In genomic region chr2:37705191-37705590, GRCh38 we compare ENCODE assay signal across 17 cellular contexts. TPM values are rescaled to one million over a fixed set of nuclear protein-coding genes. Genes with fewer than 3 reads are reported as not detected.
DNase-seq lines count a peak whose midpoint lies in the region; ATAC-seq, FAIRE-seq and TF ChIP-seq lines count a peak whose summit lies in the region.
"Had no signal": no experiment of that assay in that cellular context is flagged by ENCODE, and none has a peak within 500 bp of the region (broad histone marks: within the 10 kb centered on the region; RNA-seq: fewer than 3 reads in every experiment).

No MANE protein-coding gene starts in this region.

- CTCF ChIA-PET in IMR-90 (lab: Yijun Ruan, JAX) (no interaction called here), endothelial cell of umbilical vein (lab: Charles Lee) (no interaction called here)
- CTCF ChIA-PET in activated naive CD4-positive, alpha-beta T cell treated with anti-CD3 and anti-CD28 coated beads for 36 hours (lab: Charles Lee): no interaction called here

- no peaks in the 10 kb centered on the region for H3K9me2 ChIP-seq in hepatocyte (replicated peaks; ENCODE audit: insufficient read depth)

- no peak overlapping the region for H3K4me3 Mint-ChIP-seq in activated naive CD4-positive, alpha-beta T cell treated with anti-CD3 and anti-CD28 coated beads for 36 hours
- H3K4me3 Mint-ChIP-seq: CD14-positive monocyte; CD4-positive, alpha-beta memory T cell; H9 had no signal

- TF ChIP-seq CTCF in IMR-90 (conservative IDR thresholded peaks at IDR 0.05; ENCODE audit: low read depth, low read length): no peak
- TF ChIP-seq CTCF in endothelial cell of umbilical vein (IDR thresholded peaks at IDR 0.05; ENCODE audit: extremely low read depth in 1 of 2, insufficient read depth in 1 of 2, low read depth in 1 of 2, low read length in 2 of 2): no peak
- TF ChIP-seq CTCF in lower leg skin (IDR thresholded peaks at IDR 0.05): no peak
- no peak for TF ChIP-seq CTCF in hepatocyte (IDR thresholded peaks at IDR 0.05; ENCODE audit: poor library complexity)

- no peak for TF ChIP-seq POLR2A in IMR-90 (IDR thresholded peaks at IDR 0.05; ENCODE audit: low read depth, low read length)
- no peak for TF ChIP-seq POLR2A in endothelial cell of umbilical vein (IDR thresholded peaks at IDR 0.05; ENCODE audit: low read depth, low read length)
- TF ChIP-seq POLR2A in lower leg skin (IDR thresholded peaks at IDR 0.05): no peak

- H3K4me1 ChIP-seq in IMR-90 (ENCODE audit: control insufficient read depth, insufficient read depth, low read length): peaks cover 4% of the 10 kb centered on the region
- H3K4me1 ChIP-seq in endothelial cell of umbilical vein (ENCODE audit: control insufficient read depth, extremely low read depth, insufficient read depth, low read length): no peaks in the 10 kb centered on the region
- H3K4me1 ChIP-seq in mesendoderm (ENCODE audit: control insufficient read depth, low read depth, low read length): no peaks in the 10 kb centered on the region
- no peaks in the 10 kb centered on the region for H3K4me1 ChIP-seq in hepatocyte (ENCODE audit: insufficient read depth)
- H3K4me1 ChIP-seq: A549 had no signal

- H3K9me3 Mint-ChIP-seq in activated naive CD4-positive, alpha-beta T cell treated with anti-CD3 and anti-CD28 coated beads for 36 hours: no peaks in the 10 kb centered on the region

- H4K91ac ChIP-seq in IMR-90 (ENCODE audit: insufficient read depth, low read depth, low read length): no peak overlapping the region

- peaks cover 11% of the 10 kb centered on the region for H3K4me1 Mint-ChIP-seq in activated naive CD4-positive, alpha-beta T cell treated with anti-CD3 and anti-CD28 coated beads for 36 hours (ENCODE audit: low read depth)

- H4K20me1 ChIP-seq in IMR-90 (ENCODE audit: insufficient read depth, low read length) (no peaks in the 10 kb centered on the region), endothelial cell of umbilical vein (replicated peaks; ENCODE audit: control insufficient read depth, extremely low read depth, insufficient read depth, low read length) (no peaks in the 10 kb centered on the region), hepatocyte (ENCODE audit: insufficient read depth, poor library complexity, severe bottlenecking) (no peaks in the 10 kb centered on the region)
- H4K20me1 ChIP-seq: BLaER1 had no signal

- no peak for FAIRE-seq in endothelial cell of umbilical vein (lab: Jason Lieb, UNC)
- FAIRE-seq: A549, H1 had no signal

- ATAC-seq in IMR-90 (ENCODE audit: low read depth): no peak
- ATAC-seq: A549 had no signal

- H3K4me3 ChIP-seq in IMR-90 (ENCODE audit: insufficient read depth, low read depth, low read length) (no peak overlapping the region), endothelial cell of umbilical vein (replicated peaks in 1 of 3; ENCODE audit: insufficient read depth in 1 of 3, low read depth in 1 of 3, low read length in 3 of 3) (no peak overlapping the region), mesendoderm (ENCODE audit: low read length) (no peak overlapping the region), lower leg skin (ENCODE audit: low read depth, poor library complexity, severe bottlenecking) (no peak overlapping the region), hepatocyte (no peak overlapping the region)
- H3K4me3 ChIP-seq: A549, BLaER1 had no signal

- H3K4ac ChIP-seq in IMR-90 (ENCODE audit: low read depth, low read length): peak overlapping the region; percentile 48; the same call in 1 of the 2 replicates
- H3K4ac ChIP-seq in mesendoderm (ENCODE audit: low read depth, low read length): peak overlapping the region; percentile 55

- no peak for TF ChIP-seq RAD21 in IMR-90 (IDR thresholded peaks at IDR 0.05; ENCODE audit: low read length)

- POLR2A ChIA-PET in IMR-90 (lab: Charles Lee; ENCODE audit: unreplicated experiment): no interaction called here
- POLR2A ChIA-PET in endothelial cell of umbilical vein (lab: Charles Lee): no interaction called here

- H2BK120ac ChIP-seq in IMR-90 (ENCODE audit: low read depth, low read length) (peak overlapping the region; percentile 58), mesendoderm (ENCODE audit: low read depth, low read length) (no peak overlapping the region)

- peak overlapping the region in 1 of 2 experiments; percentile 37; a peak in 1 of 4 replicates for H4K8ac ChIP-seq in IMR-90 (ENCODE audit: low read depth in 2 of 2, low read length in 2 of 2)
- no peak overlapping the region for H4K8ac ChIP-seq in mesendoderm (ENCODE audit: low read depth, low read length)

- intact Hi-C loops in IMR-90 (cut with micrococcal nuclease): no loop called here
- intact Hi-C loops in endothelial cell of umbilical vein (cut with micrococcal nuclease): no loop called here
- intact Hi-C loops in activated naive CD4-positive, alpha-beta T cell treated with anti-CD3 and anti-CD28 coated beads for 36 hours (cut with micrococcal nuclease): no loop called here
- intact Hi-C loops in lower leg skin (cut with DNase I; ENCODE audit: low total_unique reads): no loop called here

- H3K9me1 ChIP-seq in IMR-90 (ENCODE audit: insufficient read depth, low read length) (peaks cover 10% of the 10 kb centered on the region), endothelial cell of umbilical vein (replicated peaks; ENCODE audit: control insufficient read depth, extremely low read depth, insufficient read depth, low read length) (no peaks in the 10 kb centered on the region)

- H3K4me2 ChIP-seq in IMR-90 (ENCODE audit: low read depth, low read length) (no peak overlapping the region), endothelial cell of umbilical vein (ENCODE audit: insufficient read depth, low read length) (no peak overlapping the region), mesendoderm (ENCODE audit: low read length) (no peak overlapping the region), hepatocyte (no peak overlapping the region)
- H3K4me2 ChIP-seq: A549, BLaER1 had no signal

- H3K18ac ChIP-seq in IMR-90 (ENCODE audit: low read depth, low read length) (peak overlapping the region; percentile 72; the same call in 1 of the 2 replicates), mesendoderm (ENCODE audit: low read length) (no peak overlapping the region)

- no peak overlapping the region for H2BK20ac ChIP-seq in IMR-90 (ENCODE audit: low read depth, low read length)

- H4K5ac ChIP-seq in IMR-90 (ENCODE audit: low read depth, low read length) (peak overlapping the region; percentile 37; the same call in 1 of the 2 replicates), mesendoderm (ENCODE audit: low read length) (no peak overlapping the region)

- no CpG with 5 or more reads among the region's 2 CpGs for WGBS in IMR-90 (ENCODE audit: extremely low coverage in 2 of 2, insufficient read length in 1 of 2), 2 experiments
- WGBS in mesendoderm (ENCODE audit: extremely low coverage, insufficient coverage, low lambda C conversion rate): no CpG with 5 or more reads among the region's 2 CpGs
- 86 to 89% methylated on average over 2 of the region's 2 CpGs for WGBS in lower leg skin, 2 donors
- WGBS in hepatocyte (ENCODE audit: low lambda C conversion rate, missing lambda C conversion rate): 85% methylated on average over 2 of the region's 2 CpGs

- H3K36me3 ChIP-seq in IMR-90 (ENCODE audit: control insufficient read depth, insufficient read depth, low read length) (no peaks in the 10 kb centered on the region), endothelial cell of umbilical vein (ENCODE audit: control insufficient read depth in 2 of 2, extremely low read depth in 1 of 2, insufficient read depth in 2 of 2, low read length in 2 of 2) (no peaks in the 10 kb centered on the region), mesendoderm (ENCODE audit: control insufficient read depth, insufficient read depth, low read length) (no peaks in the 10 kb centered on the region), hepatocyte (replicated peaks; ENCODE audit: insufficient read depth, low read depth) (no peaks in the 10 kb centered on the region)
- H3K36me3 ChIP-seq: BLaER1 had no signal

- H3K27ac ChIP-seq in IMR-90 (ENCODE audit: insufficient read depth, low read length) (no peak overlapping the region), endothelial cell of umbilical vein (ENCODE audit: insufficient read depth, low read depth, low read length) (no peak overlapping the region), mesendoderm (ENCODE audit: low read depth, low read length) (no peak overlapping the region), hepatocyte (no peak overlapping the region)
- H3K27ac ChIP-seq: 22Rv1, A549, BLaER1 had no signal

- no peaks in the 10 kb centered on the region for H3K27me3 Mint-ChIP-seq in activated naive CD4-positive, alpha-beta T cell treated with anti-CD3 and anti-CD28 coated beads for 36 hours (ENCODE audit: low read depth)
- H3K27me3 Mint-ChIP-seq: CD4-positive, alpha-beta memory T cell had no signal

- in situ Hi-C loops in IMR-90 (cut with MboI; ENCODE audit: low sequenced_read_pairs): no loop called here

- H3K9ac ChIP-seq in IMR-90 (ENCODE audit: low read depth, low read length) (no peak overlapping the region), endothelial cell of umbilical vein (replicated peaks; ENCODE audit: extremely low read depth, insufficient read depth, low read length) (no peak overlapping the region), mesendoderm (ENCODE audit: low read length) (no peak overlapping the region)
- H3K9ac ChIP-seq: BLaER1 had no signal

- no peak overlapping the region for H2AFZ ChIP-seq in IMR-90 (replicated peaks; ENCODE audit: low read length, poor library complexity)
- no peak overlapping the region for H2AFZ ChIP-seq in endothelial cell of umbilical vein (ENCODE audit: low read depth, low read length)
- H2AFZ ChIP-seq in hepatocyte: no peak overlapping the region

- peaks cover 3 to 4% of the 10 kb centered on the region in 2 experiments; a peak in 3 of 4 replicates for H3K79me1 ChIP-seq in IMR-90 (ENCODE audit: low read depth in 1 of 2, low read length in 2 of 2)
- H3K79me1 ChIP-seq in mesendoderm (ENCODE audit: low read length): no peaks in the 10 kb centered on the region

- no peak overlapping the region for H3K56ac ChIP-seq in IMR-90 (ENCODE audit: extremely low read depth, insufficient read depth, low read length)
- no peak overlapping the region for H3K56ac ChIP-seq in mesendoderm (ENCODE audit: low read length)

- H3K23ac ChIP-seq in IMR-90 (ENCODE audit: low read depth, low read length) (0 out of 2 replicates have a peak overlapping the region, but pooled peaks have one; percentile 8), mesendoderm (ENCODE audit: low read length) (no peak overlapping the region)

- H3K36me3 Mint-ChIP-seq in activated naive CD4-positive, alpha-beta T cell treated with anti-CD3 and anti-CD28 coated beads for 36 hours (ENCODE audit: low read depth): no peaks in the 10 kb centered on the region

- BruUV-seq in IMR-90 (replicated peaks; lab: Mats Ljungman, UMichigan): no TSS peak
- BruUV-seq in endothelial cell of umbilical vein (replicated peaks; lab: Mats Ljungman, UMichigan): no TSS peak

- peak; percentile 64 for DNase-seq in ELR (ENCODE audit: low read depth)
- DNase-seq in IMR-90: peak; percentile 21
- DNase-seq in endothelial cell of umbilical vein (ENCODE audit: low read depth, low spot score): no peak
- DNase-seq in mesendoderm: no peak
- no peak for DNase-seq in activated naive CD4-positive, alpha-beta T cell treated with anti-CD3 and anti-CD28 coated beads for 36 hours
- no peak for DNase-seq in lower leg skin (ENCODE audit: low spot score in 2 of 2)
- DNase-seq in hepatocyte (ENCODE audit: low spot score): no peak
- DNase-seq: CD4-positive, alpha-beta memory T cell; DMS153; DMS79; GF-D8; H9 had no signal

- H2AK5ac ChIP-seq in IMR-90 (ENCODE audit: low read depth, low read length) (no peak overlapping the region), mesendoderm (ENCODE audit: low read length) (no peak overlapping the region)

- H3K27ac Mint-ChIP-seq in activated naive CD4-positive, alpha-beta T cell treated with anti-CD3 and anti-CD28 coated beads for 36 hours: no peak overlapping the region
- H3K27ac Mint-ChIP-seq: H9 had no signal

- no peak overlapping the region; the same call in 1 of the 2 replicates for H3K14ac ChIP-seq in IMR-90 (replicated peaks; ENCODE audit: low read depth, low read length)

- H3K9me3 ChIP-seq in IMR-90 (ENCODE audit: control insufficient read depth, insufficient read depth, low read length) (no peaks in the 10 kb centered on the region), endothelial cell of umbilical vein (replicated peaks; ENCODE audit: control insufficient read depth, insufficient read depth, low read length) (no peaks in the 10 kb centered on the region), hepatocyte (ENCODE audit: low read depth) (no peaks in the 10 kb centered on the region)
- H3K9me3 ChIP-seq: A549 had no signal

- no peak overlapping the region for H2AK9ac ChIP-seq in IMR-90 (replicated peaks; ENCODE audit: low read depth, low read length, poor library complexity)

- H2BK5ac ChIP-seq in IMR-90 (ENCODE audit: low read depth, low read length, poor library complexity, severe bottlenecking) (no peak overlapping the region), mesendoderm (ENCODE audit: low read length) (no peak overlapping the region)

- dilution Hi-C loops in IMR-90 (cut with HindIII; ENCODE audit: low sequenced_read_pairs, unreplicated experiment) (no loop called here), endothelial cell of umbilical vein (cut with MboI; ENCODE audit: extremely low pct_ligation_motif_present, low sequenced_read_pairs) (no loop called here)

- H2BK15ac ChIP-seq in IMR-90 (ENCODE audit: low read depth, low read length): peak overlapping the region; percentile 24; the same call in 1 of the 3 replicates
- no peak overlapping the region for H2BK15ac ChIP-seq in mesendoderm (replicated peaks; ENCODE audit: low read depth)

- no peaks in the 10 kb centered on the region for H3K27me3 ChIP-seq in IMR-90 (ENCODE audit: control insufficient read depth, insufficient read depth, low read length)
- H3K27me3 ChIP-seq in endothelial cell of umbilical vein (ENCODE audit: control insufficient read depth in 2 of 2, insufficient read depth in 2 of 2, low read length in 2 of 2): no peaks in the 10 kb centered on the region
- peaks cover 2% of the 10 kb centered on the region for H3K27me3 ChIP-seq in mesendoderm (ENCODE audit: insufficient read depth, low read length, poor library complexity)
- H3K27me3 ChIP-seq in hepatocyte: no peaks in the 10 kb centered on the region
- H3K27me3 ChIP-seq: BLaER1 had no signal

- H3K79me2 ChIP-seq in endothelial cell of umbilical vein (ENCODE audit: control insufficient read depth, insufficient read depth, low read length) (no peaks in the 10 kb centered on the region), mesendoderm (ENCODE audit: control insufficient read depth, insufficient read depth, low read length) (no peaks in the 10 kb centered on the region), hepatocyte (no peaks in the 10 kb centered on the region)

RNA-seq across cellular contexts. Expression of gene CDC42EP3, which starts 33.7 kb away (rescaled TPM):
- total RNA-seq in IMR-90 (2012; rRNA removed) (152 and 167 TPM in 2 replicates), endothelial cell of umbilical vein (40.2 and 54.7 TPM in 2 replicates), lower leg skin (10 to 100 TPM; 14.0 to 42.6 (median 28.7) TPM), hepatocyte (19.3 and 26.4 TPM in 2 replicates)
- polyA plus RNA-seq in IMR-90 (2012; rRNA removed) (177 and 193 TPM in 2 replicates), endothelial cell of umbilical vein (14.6 and 14.9 TPM in 2 replicates), hepatocyte (31.7 and 33.0 TPM in 2 replicates)
- polyA plus RNA-seq in IMR-90 (2012; cell fraction: cytosol; rRNA removed): 71.7 and 119 TPM in 2 replicates
- 63.1 and 123 TPM in 2 replicates for polyA plus RNA-seq in IMR-90 (2012; cell fraction: nucleus; rRNA removed; ENCODE audit: low replicate concordance)
- polyA plus RNA-seq in endothelial cell of umbilical vein (2011; cell fraction: cytosol; rRNA removed): 23.3 and 25.2 TPM in 2 replicates
- polyA plus RNA-seq in endothelial cell of umbilical vein (2011; cell fraction: nucleus; rRNA removed): 20.4 and 27.5 TPM in 2 replicates
- 12.7 and 22.3 TPM in 2 replicates for polyA plus RNA-seq in endothelial cell of umbilical vein (2012)
- polyA minus RNA-seq in endothelial cell of umbilical vein: 21.0 and 23.1 TPM in 2 replicates
- 1.1 TPM for polyA minus RNA-seq in endothelial cell of umbilical vein (2011; cell fraction: cytosol; rRNA and poly(A)+ RNA removed)
- polyA minus RNA-seq in endothelial cell of umbilical vein (2011; cell fraction: nucleus; rRNA and poly(A)+ RNA removed): 19.4 and 31.1 TPM in 2 replicates
- 32.7 TPM for polyA plus RNA-seq in mesendoderm (2013, experiment 1 of 2)
- polyA plus RNA-seq in mesendoderm (2013, experiment 2 of 2): 32.9 TPM
- total RNA-seq in activated naive CD4-positive, alpha-beta T cell treated with anti-CD3 and anti-CD28 coated beads for 36 hours: 1 to 10 TPM; 8.5 to 9.4 TPM

Comparison
In these comparisons a context has a peak if more than half of its experiments do, and no peak if none do; other contexts are left out.
1. DNase-seq: peak in ELR (single experiment) and IMR-90 (single experiment); none in endothelial cell of umbilical vein (single experiment), mesendoderm (single experiment), activated naive CD4-positive, alpha-beta T cell treated with anti-CD3 and anti-CD28 coated beads for 36 hours (single experiment), lower leg skin (0 of 2) and hepatocyte (single experiment).